Comparison of ENCODE assay signal across 9 cellular contexts in the genomic region with DNA sequence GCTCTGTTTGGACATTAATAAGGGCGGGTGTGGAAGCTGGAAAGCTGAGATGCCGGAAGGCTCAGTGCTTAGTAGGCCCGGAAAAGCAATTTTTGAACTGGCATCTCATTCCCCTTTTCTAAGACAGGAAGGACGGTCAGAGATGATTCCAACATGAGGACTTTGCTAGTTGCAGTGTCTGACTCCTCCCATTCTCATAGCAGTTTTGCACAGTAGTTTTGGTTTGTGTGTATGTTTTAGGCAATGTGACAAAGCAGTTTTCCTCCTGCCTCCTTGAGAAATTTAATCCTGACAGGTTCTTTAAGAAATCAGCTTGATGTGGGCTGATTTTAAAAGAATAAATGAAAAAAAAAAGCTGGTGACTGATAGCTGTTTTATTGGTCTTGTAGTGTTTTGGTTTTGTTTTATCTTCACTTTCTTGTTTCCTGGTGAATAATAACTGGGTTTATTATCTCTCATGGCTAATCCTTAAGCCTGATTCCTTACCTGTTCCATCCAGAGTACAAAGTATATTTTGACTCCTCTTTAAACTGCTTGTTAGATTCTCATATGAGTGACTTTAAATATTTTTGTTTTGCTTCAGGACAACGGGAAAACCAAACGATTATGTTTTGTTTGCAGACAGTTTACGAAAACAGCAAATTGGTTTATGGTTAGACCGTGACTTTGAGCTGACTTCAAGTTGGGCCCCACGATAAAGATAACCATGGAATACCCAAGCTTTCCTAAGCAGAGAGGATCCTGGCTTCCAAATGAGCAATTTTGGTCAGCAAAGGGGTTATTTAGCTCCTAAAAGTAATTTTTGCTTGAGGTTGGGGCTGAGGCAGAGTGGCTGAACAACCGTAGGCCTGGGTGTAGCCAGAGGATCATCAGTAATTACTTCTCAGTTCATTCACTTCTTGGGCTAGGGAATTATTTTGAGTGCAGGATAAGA. TPM values are rescaled to one million over a fixed set of nuclear protein-coding genes. Genes with fewer than 3 reads are reported as not detected.
DNase-seq lines count a peak whose midpoint lies in the region; TF ChIP-seq lines count a peak whose summit lies in the region.
"Had no signal": no experiment of that assay in that cellular context is flagged by ENCODE, and none has a peak within 500 bp of the region (broad histone marks: within the 10 kb centered on the region; RNA-seq: fewer than 3 reads in every experiment).

No MANE protein-coding gene starts in this region.

- H3K27ac ChIP-seq in liver (ENCODE audit: low read depth in 1 of 2, low read length in 2 of 2) = peak overlapping the region; percentile 16 to 47

- H3K4me3 ChIP-seq in liver (ENCODE audit: low read depth in 1 of 3, low read length in 3 of 3) = no peak overlapping the region

- TF ChIP-seq CTCF in HFFc6 (IDR thresholded peaks at IDR 0.05) (no peak), liver (IDR thresholded peaks at IDR 0.05; ENCODE audit: low read depth, low read length, missing input control) (no peak), endothelial cell (IDR thresholded peaks at IDR 0.05; ENCODE audit: unreplicated experiment) (no peak)

- H3K4me1 Mint-ChIP-seq in HFFc6 (ENCODE audit: low read depth) (peaks cover 58% of the 10 kb centered on the region), endothelial cell (ENCODE audit: unreplicated experiment) (peaks cover 20% of the 10 kb centered on the region)
- peaks cover 54% of the 10 kb centered on the region for H3K4me1 Mint-ChIP-seq in activated T-helper 1 cell treated with anti-CD3 and anti-CD28 coated beads, Interleukin-12 subunit alpha, Interleukin-12 subunit beta, Interleukin-2, Interleukin-4 antibody, amounts not matched to agents 30 ng/mL and 10 ng/mL and 1 ng/mL, durations not matched to agents 14 hours and 24 hours and 36 hours (ENCODE audit: low read depth)

- peak in 1 of 2 donors; percentile 5 for TF ChIP-seq RAD21 in liver (IDR thresholded peaks at IDR 0.05)

- H3K27ac Mint-ChIP-seq in HFFc6 = peak overlapping the region; percentile 94
- peak overlapping the region; percentile 81 for H3K27ac Mint-ChIP-seq in activated T-helper 1 cell treated with anti-CD3 and anti-CD28 coated beads, Interleukin-12 subunit alpha, Interleukin-12 subunit beta, Interleukin-2, Interleukin-4 antibody, amounts not matched to agents 30 ng/mL and 10 ng/mL and 1 ng/mL, durations not matched to agents 14 hours and 24 hours and 36 hours
- no peak overlapping the region for H3K27ac Mint-ChIP-seq in endothelial cell (ENCODE audit: unreplicated experiment)

- no peaks in the 10 kb centered on the region for H3K36me3 ChIP-seq in liver (ENCODE audit: control insufficient read depth in 4 of 4, insufficient read depth in 3 of 4, low read depth in 1 of 4, low read length in 3 of 4)

- H3K27me3 Mint-ChIP-seq in HFFc6 (ENCODE audit: insufficient read depth) = no peaks in the 10 kb centered on the region; the same call in 1 of the 2 replicates
- H3K27me3 Mint-ChIP-seq in activated T-helper 1 cell treated with anti-CD3 and anti-CD28 coated beads, Interleukin-12 subunit alpha, Interleukin-12 subunit beta, Interleukin-2, Interleukin-4 antibody, amounts not matched to agents 30 ng/mL and 10 ng/mL and 1 ng/mL, durations not matched to agents 14 hours and 24 hours and 36 hours (ENCODE audit: insufficient read depth) = no peaks in the 10 kb centered on the region
- peaks cover 15% of the 10 kb centered on the region for H3K27me3 Mint-ChIP-seq in endothelial cell (ENCODE audit: unreplicated experiment)

- H3K4me1 ChIP-seq in liver (ENCODE audit: control insufficient read depth in 4 of 4, insufficient read depth in 4 of 4, low read length in 3 of 4) = peaks cover 3 to 39% (median 29%) of the 10 kb centered on the region in 4 donors

- H3K27me3 ChIP-seq in liver (ENCODE audit: control insufficient read depth in 4 of 4, insufficient read depth in 4 of 4, low read length in 3 of 4) = no peaks in the 10 kb centered on the region

- peaks cover 9% of the 10 kb centered on the region for H3K36me3 Mint-ChIP-seq in HFFc6 (ENCODE audit: low read depth)
- peaks cover 33% of the 10 kb centered on the region for H3K36me3 Mint-ChIP-seq in activated T-helper 1 cell treated with anti-CD3 and anti-CD28 coated beads, Interleukin-12 subunit alpha, Interleukin-12 subunit beta, Interleukin-2, Interleukin-4 antibody, amounts not matched to agents 30 ng/mL and 10 ng/mL and 1 ng/mL, durations not matched to agents 14 hours and 24 hours and 36 hours (ENCODE audit: low read depth)
- no peaks in the 10 kb centered on the region for H3K36me3 Mint-ChIP-seq in endothelial cell (ENCODE audit: low read depth, unreplicated experiment)

- peak overlapping the region in 1 of 2 donors; percentile 92 for H3K9ac ChIP-seq in liver (ENCODE audit: low read depth in 1 of 2, low read length in 2 of 2)

- H3K9me3 Mint-ChIP-seq in HFFc6 (no peaks in the 10 kb centered on the region), endothelial cell (ENCODE audit: unreplicated experiment) (no peaks in the 10 kb centered on the region)
- no peaks in the 10 kb centered on the region for H3K9me3 Mint-ChIP-seq in activated T-helper 1 cell treated with anti-CD3 and anti-CD28 coated beads, Interleukin-12 subunit alpha, Interleukin-12 subunit beta, Interleukin-2, Interleukin-4 antibody, amounts not matched to agents 30 ng/mL and 10 ng/mL and 1 ng/mL, durations not matched to agents 14 hours and 24 hours and 36 hours

- intact Hi-C loops in activated T-helper 1 cell treated with anti-CD3 and anti-CD28 coated beads, Interleukin-12 subunit alpha, Interleukin-12 subunit beta, Interleukin-2, Interleukin-4 antibody, amounts not matched to agents 30 ng/mL and 10 ng/mL and 1 ng/mL, durations not matched to agents 14 hours and 24 hours and 36 hours (cut with micrococcal nuclease) = loop anchor here (1.0 to 5.0 kb wide), 5 partner anchors 18 to 124 kb away; no protein-coding TSS in a partner anchor

- 31% methylated on average over 10 of the region's 10 CpGs for WGBS in liver

- peak overlapping the region; percentile 76 for H3K4me3 Mint-ChIP-seq in HFFc6
- H3K4me3 Mint-ChIP-seq in activated T-helper 1 cell treated with anti-CD3 and anti-CD28 coated beads, Interleukin-12 subunit alpha, Interleukin-12 subunit beta, Interleukin-2, Interleukin-4 antibody, amounts not matched to agents 30 ng/mL and 10 ng/mL and 1 ng/mL, durations not matched to agents 14 hours and 24 hours and 36 hours = peak overlapping the region; percentile 85
- no peak overlapping the region for H3K4me3 Mint-ChIP-seq in endothelial cell (ENCODE audit: unreplicated experiment)

- DNase-seq in AG08396 (ENCODE audit: low spot score) (peak; percentile 28), HFFc6 (peak; percentile 50), OCI-M2 (lab: John Stamatoyannopoulos, UW; ENCODE audit: unreplicated experiment) (no peak), endothelial cell (ENCODE audit: low spot score) (no peak), NCI-H446 (lab: John Stamatoyannopoulos, UW) (no peak), cerebellum (ENCODE audit: low spot score) (no peak)
- no peak for DNase-seq in activated T-helper 1 cell treated with anti-CD3 and anti-CD28 coated beads, Interleukin-12 subunit alpha, Interleukin-12 subunit beta, Interleukin-2, Interleukin-4 antibody, amounts not matched to agents 30 ng/mL and 10 ng/mL and 1 ng/mL, durations not matched to agents 14 hours and 24 hours and 36 hours (ENCODE audit: low spot score)
- DNase-seq: anterior cingulate cortex had no signal

- H3K9me3 ChIP-seq in liver (ENCODE audit: control insufficient read depth in 4 of 4, low read length in 3 of 4) = no peaks in the 10 kb centered on the region

TF ChIP-seq in liver, 16 proteins besides CTCF, POLR2A, EP300 and RAD21:
- TF ChIP-seq NR2F2 (IDR thresholded peaks at IDR 0.05) (no peak), YY1 (IDR thresholded peaks at IDR 0.05) (peak; percentile 44)

RNA-seq across cellular contexts. Expression of a gene that starts 3.4 kb away (rescaled TPM):
- 10 to 100 TPM; 15.7 to 20.8 (median 19.2) TPM for total RNA-seq in HFFc6 (2021; fragmentation: NEBNext Ultra II Directional; extraction: Animal tissue kit (Norgen Biotek cat#: 25700))
- total RNA-seq in activated T-helper 1 cell treated with anti-CD3 and anti-CD28 coated beads, Interleukin-12 subunit alpha, Interleukin-12 subunit beta, Interleukin-2, Interleukin-4 antibody, amounts not matched to agents 30 ng/mL and 10 ng/mL and 1 ng/mL, durations not matched to agents 14 hours and 24 hours and 36 hours = 69.6 and 70.3 TPM in 2 replicates
- total RNA-seq in liver (10 to 100 TPM; 23.3 to 24.7 TPM), endothelial cell (ENCODE audit: unreplicated experiment) (1.6 TPM), cerebellum (30.3 TPM)
- 1 to 10 TPM; 4.1 to 5.8 TPM for polyA plus RNA-seq in liver

Comparison
In these comparisons a context has a peak if more than half of its experiments do, and no peak if none do; other contexts are left out.
1. DNase-seq: peak in AG08396 (single experiment) and HFFc6 (single experiment); none in activated T-helper 1 cell treated with anti-CD3 and anti-CD28 coated beads, Interleukin-12 subunit alpha, Interleukin-12 subunit beta, Interleukin-2, Interleukin-4 antibody, amounts not matched to agents 30 ng/mL and 10 ng/mL and 1 ng/mL, durations not matched to agents 14 hours and 24 hours and 36 hours (single experiment), OCI-M2 (single experiment), endothelial cell (single experiment), NCI-H446 (0 of 2) and cerebellum (single experiment).